Comparison of ENCODE assay signal across 23 cellular contexts in genomic region chr7:106143711-106144347, GRCh38. TPM values are rescaled to one million over a fixed set of nuclear protein-coding genes. Genes with fewer than 3 reads are reported as not detected.
DNase-seq lines count a peak whose midpoint lies in the region; ATAC-seq and TF ChIP-seq lines count a peak whose summit lies in the region.
"Had no signal": no experiment of that assay in that cellular context is flagged by ENCODE, and none has a peak within 500 bp of the region (broad histone marks: within the 10 kb centered on the region; RNA-seq: fewer than 3 reads in every experiment).

No MANE protein-coding gene starts in this region.

- H3K79me1 ChIP-seq in neuronal stem cell (ENCODE audit: low read depth, low read length), result no peaks in the 10 kb centered on the region

- H4K8ac ChIP-seq in neuronal stem cell (ENCODE audit: low read depth, low read length), result no peak overlapping the region

- H3K4me2 ChIP-seq in neuronal stem cell (ENCODE audit: insufficient read depth, low read length, poor library complexity, severe bottlenecking), result no peak overlapping the region

- no peak overlapping the region for H3K4ac ChIP-seq in neuronal stem cell (ENCODE audit: low read length)

- no CpG with 5 or more reads among the region's 10 CpGs for WGBS in neuronal stem cell (ENCODE audit: extremely low coverage in 2 of 2, insufficient read length in 2 of 2, insufficient replicate concordance in 1 of 2), 2 donors

- no peak overlapping the region for H3K27ac Mint-ChIP-seq in activated CD4-positive, alpha-beta T cell treated with anti-CD3 and anti-CD28 coated beads for 36 hours
- H3K27ac Mint-ChIP-seq: CD14-positive monocyte had no signal

- peak overlapping the region; percentile 11 for H3K18ac ChIP-seq in neuronal stem cell (ENCODE audit: low read length)

- H2AK5ac ChIP-seq in neuronal stem cell (ENCODE audit: low read depth, low read length), result no peak overlapping the region

- ATAC-seq in activated CD4-positive, alpha-beta T cell treated with anti-CD3 and anti-CD28 coated beads for 36 hours, result no peak
- ATAC-seq in GM19397 (IDR thresholded peaks at IDR 0.05; ENCODE audit: unreplicated experiment), result no peak
- ATAC-seq: left lobe of liver had no signal

- H3K36me3 ChIP-seq in HEK293 (ENCODE audit: control insufficient read depth in 2 of 2, insufficient read depth in 1 of 2, low read length in 2 of 2) (no peaks in the 10 kb centered on the region), neuronal stem cell (replicated peaks in 1 of 2; ENCODE audit: control insufficient read depth in 2 of 2, insufficient read depth in 2 of 2, low read length in 2 of 2) (no peaks in the 10 kb centered on the region)
- H3K36me3 ChIP-seq: esophagus muscularis mucosa, stomach, upper lobe of left lung had no signal

- no peak overlapping the region for H3K14ac ChIP-seq in neuronal stem cell (ENCODE audit: low read length)

- no peak overlapping the region for H3K23ac ChIP-seq in neuronal stem cell (ENCODE audit: low read depth, low read length, poor library complexity)

- H3K4me3 Mint-ChIP-seq in activated CD4-positive, alpha-beta T cell treated with anti-CD3 and anti-CD28 coated beads for 36 hours, result no peak overlapping the region
- H3K4me3 Mint-ChIP-seq: CD14-positive monocyte had no signal

- no peak overlapping the region for H2BK15ac ChIP-seq in neuronal stem cell (ENCODE audit: low read length)

- peaks cover 0 to 29% (median 0%) of the 10 kb centered on the region in 3 experiments for H3K27me3 ChIP-seq in neuronal stem cell (ENCODE audit: control insufficient read depth in 3 of 3, insufficient read depth in 3 of 3, low read depth in 1 of 3, low read length in 3 of 3)
- H3K27me3 ChIP-seq: esophagus muscularis mucosa, stomach, upper lobe of left lung had no signal

- intact Hi-C loops in activated CD4-positive, alpha-beta T cell treated with anti-CD3 and anti-CD28 coated beads for 36 hours (cut with DNase I, micrococcal nuclease), result no loop called here

- H3K27ac ChIP-seq in HEK293 (ENCODE audit: extremely low read depth, low read depth, low read length), result no peak overlapping the region
- H3K27ac ChIP-seq in neuronal stem cell (replicated peaks; ENCODE audit: low read length), result no peak overlapping the region
- H3K27ac ChIP-seq: esophagus muscularis mucosa, stomach, upper lobe of left lung had no signal

- no peak overlapping the region for H3K4me3 ChIP-seq in HEK293 (ENCODE audit: low read depth, low read length)
- H3K4me3 ChIP-seq in neuronal stem cell (ENCODE audit: low read length in 2 of 2), result no peak overlapping the region
- H3K4me3 ChIP-seq: esophagus muscularis mucosa, stomach, upper lobe of left lung had no signal

- H2BK120ac ChIP-seq in neuronal stem cell (ENCODE audit: low read depth, low read length), result no peak overlapping the region

- H2AFZ ChIP-seq in neuronal stem cell (ENCODE audit: low read length), result no peak overlapping the region

- CTCF ChIA-PET in activated CD4-positive, alpha-beta T cell treated with anti-CD3 and anti-CD28 coated beads for 36 hours (lab: Charles Lee), result interaction anchor here (1.7 kb wide), 2 partner anchors 10 to 11 kb away, joined by 6 to 8 read pairs; no protein-coding TSS in a partner anchor
- CTCF ChIA-PET in HEK293 (lab: Yijun Ruan, JAX), result interaction anchor here (0.6 to 3.2 kb wide), 4 partner anchors 10 to 306 kb away, joined by 3 to 17 read pairs (median 4); no protein-coding TSS in a partner anchor

- no peak overlapping the region for H4K91ac ChIP-seq in neuronal stem cell (ENCODE audit: low read depth, low read length, poor library complexity)

- no peak overlapping the region for H2BK5ac ChIP-seq in neuronal stem cell (ENCODE audit: low read length)

- DNase-seq in activated CD4-positive, alpha-beta T cell treated with anti-CD3 and anti-CD28 coated beads for 36 hours, result peak; percentile 12
- DNase-seq in activated CD4-positive, alpha-beta T cell treated with anti-CD3 and anti-CD28 coated beads for 4 hours, result no peak
- DNase-seq in RPMI8226, result peak; percentile 64
- DNase-seq in neuronal stem cell (ENCODE audit: low spot score), result no peak
- no peak for DNase-seq in CD1c-positive myeloid dendritic cell (ENCODE audit: extremely low spot score)
- no peak for DNase-seq in NCI-H2107 (lab: John Stamatoyannopoulos, UW)
- DNase-seq: activated CD4-positive, alpha-beta T cell treated with anti-CD3 and anti-CD28 coated beads for 1 hour; activated CD8-positive, alpha-beta memory T cell treated with anti-CD3 and anti-CD28 coated beads, Interleukin-2, amount 50 U/mL, for 48 hours; activated gamma-delta T cell; caudate nucleus; MM.1S; NCI-H187; NCI-H526; nucleus accumbens; retina; stomach; T-helper 9 cell had no signal

- POLR2A ChIA-PET in activated CD4-positive, alpha-beta T cell treated with anti-CD3 and anti-CD28 coated beads for 36 hours (lab: Charles Lee), result no interaction called here
- POLR2A ChIA-PET in HEK293 (lab: Yijun Ruan, JAX), result no interaction called here

- H3K9me3 ChIP-seq in HEK293 (ENCODE audit: control insufficient read depth, insufficient read depth, low read depth, low read length) (no peaks in the 10 kb centered on the region), neuronal stem cell (replicated peaks in 1 of 2; ENCODE audit: control insufficient read depth in 2 of 2, insufficient read depth in 1 of 2, low read depth in 1 of 2, low read length in 2 of 2) (no peaks in the 10 kb centered on the region)
- H3K9me3 ChIP-seq: esophagus muscularis mucosa, stomach, upper lobe of left lung had no signal

- H3K9me3 Mint-ChIP-seq in activated CD4-positive, alpha-beta T cell treated with anti-CD3 and anti-CD28 coated beads for 36 hours (ENCODE audit: low read depth), result no peaks in the 10 kb centered on the region
- H3K9me3 Mint-ChIP-seq: CD14-positive monocyte had no signal

- no peaks in the 10 kb centered on the region for H3K36me3 Mint-ChIP-seq in activated CD4-positive, alpha-beta T cell treated with anti-CD3 and anti-CD28 coated beads for 36 hours (ENCODE audit: low read depth)
- H3K36me3 Mint-ChIP-seq: CD14-positive monocyte had no signal

- H3K4me1 Mint-ChIP-seq in activated CD4-positive, alpha-beta T cell treated with anti-CD3 and anti-CD28 coated beads for 36 hours, result no peaks in the 10 kb centered on the region
- H3K4me1 Mint-ChIP-seq: CD14-positive monocyte had no signal

- no peak overlapping the region for H3K9ac ChIP-seq in neuronal stem cell (ENCODE audit: low read depth, low read length, poor library complexity)

- no peak for TF ChIP-seq CTCF in HEK293 (tag by site-specific recombination; IDR thresholded peaks at IDR 0.05)

- H3K27me3 Mint-ChIP-seq in activated CD4-positive, alpha-beta T cell treated with anti-CD3 and anti-CD28 coated beads for 36 hours, result no peaks in the 10 kb centered on the region

- H3K4me1 ChIP-seq in HEK293 (ENCODE audit: control insufficient read depth, insufficient read depth, low read length) (no peaks in the 10 kb centered on the region), neuronal stem cell (ENCODE audit: control insufficient read depth in 2 of 2, insufficient read depth in 1 of 2, low read depth in 1 of 2, low read length in 2 of 2) (peaks cover 3 to 5% of the 10 kb centered on the region in 2 donors)

- H2BK12ac ChIP-seq in neuronal stem cell (ENCODE audit: low read length), result no peak overlapping the region

TF ChIP-seq in HEK293, 187 proteins besides CTCF, POLR2A, EP300 and RAD21:
- TF ChIP-seq MZF1 (tag by site-specific recombination; IDR thresholded peaks at IDR 0.05; ENCODE audit: borderline replicate concordance), result no peak
- peak; percentile 76; the same call in 1 of the 2 replicates for TF ChIP-seq ZBTB44 (tag by site-specific recombination; IDR thresholded peaks at IDR 0.05)
- no peak for TF ChIP-seq ZNF692 (tag by site-specific recombination; IDR thresholded peaks at IDR 0.05)
- 0 out of 2 replicates have a peak, but pooled peaks have one; percentile 10 for TF ChIP-seq BCL6B (tag by site-specific recombination; IDR thresholded peaks at IDR 0.05)
TF ChIP-seq in HEK293: peak in this region for 2.

RNA-seq across cellular contexts. Expression of gene SYPL1, which starts 31.7 kb away (rescaled TPM):
- 10 to 100 TPM; 23.7 to 28.8 TPM for total RNA-seq in activated CD4-positive, alpha-beta T cell treated with anti-CD3 and anti-CD28 coated beads for 36 hours
- polyA plus RNA-seq in neuronal stem cell (2013, experiment 1 of 2), result 24.2 TPM
- polyA plus RNA-seq in neuronal stem cell (2013, experiment 2 of 2), result 25.2 TPM

Comparison
In these comparisons a context has a peak if more than half of its experiments do, and no peak if none do; other contexts are left out.
1. DNase-seq: peak in activated CD4-positive, alpha-beta T cell treated with anti-CD3 and anti-CD28 coated beads for 36 hours (single experiment) and RPMI8226 (single experiment); none in activated CD4-positive, alpha-beta T cell treated with anti-CD3 and anti-CD28 coated beads for 4 hours (0 of 2), neuronal stem cell (single experiment), CD1c-positive myeloid dendritic cell (single experiment) and NCI-H2107 (single experiment).